Comparison of ENCODE assay signal across 12 cellular contexts in the genomic region with DNA sequence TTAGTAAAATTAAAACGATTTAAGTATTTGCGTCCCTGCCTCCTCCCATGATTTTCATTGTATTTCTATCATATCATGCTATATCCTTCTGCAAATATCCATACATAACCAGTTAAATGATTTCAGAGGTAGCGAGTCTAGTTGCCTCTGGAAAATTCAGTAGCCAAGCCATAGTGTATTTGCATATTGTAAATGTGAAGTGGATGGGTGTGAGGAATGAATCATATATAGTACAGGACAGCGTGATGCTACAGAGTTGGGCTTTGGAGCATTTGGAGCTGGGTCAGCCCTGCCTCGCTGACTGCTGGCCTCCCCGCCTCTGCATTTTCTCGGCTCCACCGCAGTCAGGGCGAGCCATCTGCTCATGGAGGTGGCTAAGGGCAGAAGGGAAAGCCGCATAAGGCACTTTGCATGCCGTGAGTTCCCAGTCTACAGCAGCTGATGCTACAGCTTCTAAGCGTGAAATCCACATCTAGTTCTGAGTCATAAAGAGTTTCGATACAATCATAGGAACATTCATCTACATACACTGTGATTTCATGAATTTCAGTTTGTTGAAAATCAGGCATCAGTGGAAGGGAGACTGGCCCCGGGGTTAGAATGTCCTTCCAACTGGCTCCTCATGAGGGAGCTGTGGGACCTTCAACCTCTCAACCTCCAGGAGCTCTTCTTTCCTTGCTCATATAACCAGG. TPM values are rescaled to one million over a fixed set of nuclear protein-coding genes. Genes with fewer than 3 reads are reported as not detected.
ATAC-seq lines count a peak whose summit lies in the region.
"Not testable (repeated sequence)": the region's sequence is repeated elsewhere in the genome, so short reads cannot be mapped to it uniquely, and the experiment has no call there.
"Had no signal": no experiment of that assay in that cellular context is flagged by ENCODE, and none has a peak within 500 bp of the region (broad histone marks: within the 10 kb centered on the region; RNA-seq: fewer than 3 reads in every experiment).

No MANE protein-coding gene starts in this region.

- H3K4me3 Mint-ChIP-seq in activated T-helper 17 cell treated with anti-CD3 and anti-CD28 coated beads, Interleukin-2, amount 50 U/mL, for 72 hours; stimulated activated memory B cell treated with anti-CD40 and anti-IgM and Interleukin-4, amounts not matched to agents 10 μg/mL and 1 μg/mL and 100 μg/mL, for 72 hours: not testable (repeated sequence)

- H3K27me3 Mint-ChIP-seq in activated T-helper 17 cell treated with anti-CD3 and anti-CD28 coated beads, Interleukin-2, amount 50 U/mL, for 72 hours; stimulated activated memory B cell treated with anti-CD40 and anti-IgM and Interleukin-4, amounts not matched to agents 10 μg/mL and 1 μg/mL and 100 μg/mL, for 72 hours: not testable (repeated sequence)

- H3K9me3 Mint-ChIP-seq in activated T-helper 17 cell treated with anti-CD3 and anti-CD28 coated beads, Interleukin-2, amount 50 U/mL, for 72 hours; stimulated activated memory B cell treated with anti-CD40 and anti-IgM and Interleukin-4, amounts not matched to agents 10 μg/mL and 1 μg/mL and 100 μg/mL, for 72 hours: not testable (repeated sequence)

- H3K4me1 Mint-ChIP-seq in activated T-helper 17 cell treated with anti-CD3 and anti-CD28 coated beads, Interleukin-2, amount 50 U/mL, for 72 hours; stimulated activated memory B cell treated with anti-CD40 and anti-IgM and Interleukin-4, amounts not matched to agents 10 μg/mL and 1 μg/mL and 100 μg/mL, for 72 hours: not testable (repeated sequence)

- ATAC-seq in GM18517 (IDR thresholded peaks at IDR 0.05; ENCODE audit: unreplicated experiment) (peak; percentile 99), GM19351 (IDR thresholded peaks at IDR 0.05; ENCODE audit: unreplicated experiment) (peak; percentile 93), GM21515 (IDR thresholded peaks at IDR 0.05; ENCODE audit: unreplicated experiment) (peak; percentile 89), HG02678 (IDR thresholded peaks at IDR 0.05; ENCODE audit: unreplicated experiment) (peak; percentile 76), HG03060 (IDR thresholded peaks at IDR 0.05; ENCODE audit: low read depth, unreplicated experiment) (peak; percentile 98), HG03558 (IDR thresholded peaks at IDR 0.05; ENCODE audit: extremely low read depth, unreplicated experiment) (peak; percentile 90)
- ATAC-seq in activated T-helper 17 cell treated with anti-CD3 and anti-CD28 coated beads, Interleukin-2, amount 50 U/mL, for 72 hours (replicated peaks): peak; percentile 96
- peak; percentile 95 for ATAC-seq in stimulated activated memory B cell treated with anti-CD40 and anti-IgM and Interleukin-4, amounts not matched to agents 10 μg/mL and 1 μg/mL and 100 μg/mL, for 72 hours

- H3K36me3 Mint-ChIP-seq in activated T-helper 17 cell treated with anti-CD3 and anti-CD28 coated beads, Interleukin-2, amount 50 U/mL, for 72 hours (ENCODE audit: low read depth); stimulated activated memory B cell treated with anti-CD40 and anti-IgM and Interleukin-4, amounts not matched to agents 10 μg/mL and 1 μg/mL and 100 μg/mL, for 72 hours: not testable (repeated sequence)

- not testable (repeated sequence) for H3K27ac Mint-ChIP-seq in activated T-helper 17 cell treated with anti-CD3 and anti-CD28 coated beads, Interleukin-2, amount 50 U/mL, for 72 hours; stimulated activated memory B cell treated with anti-CD40 and anti-IgM and Interleukin-4, amounts not matched to agents 10 μg/mL and 1 μg/mL and 100 μg/mL, for 72 hours

RNA-seq across cellular contexts. Expression of gene SMIM11, which starts 8.6 kb away (rescaled TPM):
- 10 to 100 TPM in 1 of 2 donors, 1 to 10 TPM in 1; 4.4 to 20.0 TPM for total RNA-seq in activated T-helper 17 cell treated with anti-CD3 and anti-CD28 coated beads, Interleukin-2, amount 50 U/mL, for 72 hours

RNA-seq across cellular contexts. Expression of gene KCNE2, which starts 20.1 kb away (rescaled TPM):
- not detected for total RNA-seq in activated T-helper 17 cell treated with anti-CD3 and anti-CD28 coated beads, Interleukin-2, amount 50 U/mL, for 72 hours
- total RNA-seq: HFFc6, left lung had no signal

RNA-seq across cellular contexts. Expression of gene SMIM34, which starts 39.9 kb away (rescaled TPM):
- not detected for total RNA-seq in activated T-helper 17 cell treated with anti-CD3 and anti-CD28 coated beads, Interleukin-2, amount 50 U/mL, for 72 hours
- total RNA-seq: HFFc6, sciatic nerve, thyroid gland had no signal

Comparison
In these comparisons a context has a peak if more than half of its experiments do, and no peak if none do; other contexts are left out.
1. Peak in every context shown above with its lines: ATAC-seq.